30 cellular contexts compared by ENCODE assay signal in genomic region chr6:158262755-158263154, GRCh38. TPM values are rescaled to one million over a fixed set of nuclear protein-coding genes. Genes with fewer than 3 reads are reported as not detected.
A peak's percentile ranks its signal among the peaks of the same experiment; 100 is the strongest.
DNase-seq lines count a peak whose midpoint lies in the region; ATAC-seq and TF ChIP-seq lines count a peak whose summit lies in the region.
"Had no signal": no experiment of that assay in that cellular context is flagged by ENCODE, and none has a peak within 500 bp of the region (broad histone marks: within the 10 kb centered on the region; RNA-seq: fewer than 3 reads in every experiment).

No MANE protein-coding gene starts in this region.

- no peaks in the 10 kb centered on the region for H3F3A ChIP-seq in smooth muscle cell (ENCODE audit: low read depth)

- no peak overlapping the region for H3K4me3 Mint-ChIP-seq in activated naive CD8-positive, alpha-beta T cell treated with anti-CD3 and anti-CD28 coated beads, Interleukin-2, amount 50 U/mL, for 24 hours
- H3K4me3 Mint-ChIP-seq in activated naive CD8-positive, alpha-beta T cell treated with anti-CD3 and anti-CD28 coated beads for 36 hours = no peak overlapping the region
- H3K4me3 Mint-ChIP-seq: activated T-cell treated with anti-CD3 and anti-CD28 coated beads, Interleukin-2, amount 50 U/mL, for 4 hours; effector memory CD8-positive, alpha-beta T cell had no signal

- 86% methylated on average over 5 of the region's 5 CpGs for WGBS in smooth muscle cell (ENCODE audit: low lambda C conversion rate)

- H3K4me2 ChIP-seq in smooth muscle cell = no peak overlapping the region

- no peak for DNase-seq in activated naive CD8-positive, alpha-beta T cell treated with anti-CD3 and anti-CD28 coated beads, Interleukin-2, amount 50 U/mL, for 24 hours
- no peak for DNase-seq in activated naive CD8-positive, alpha-beta T cell treated with anti-CD3 and anti-CD28 coated beads for 36 hours
- no peak for DNase-seq in stimulated activated naive CD8-positive, alpha-beta T cell treated with anti-CD3 and anti-CD28 coated beads, Interleukin-15, Interleukin-2, amounts not matched to agents 100 U/mL and 50 U/mL, for 24 hours
- DNase-seq in smooth muscle cell (lab: John Stamatoyannopoulos, UW; ENCODE audit: unreplicated experiment) (no peak), A172 (ENCODE audit: low spot score) (no peak)
- DNase-seq: activated CD4-positive, CD25-positive, alpha-beta regulatory T cell treated with anti-CD3 and anti-CD28 coated beads, Interleukin-2, amount 50 U/mL, for 72 hours; activated naive CD4-positive, alpha-beta T cell treated with Interleukin-2 at 50 U/mL for 16 hours; activated T-cell treated with anti-CD3 and anti-CD28 coated beads, Interleukin-2, amount 50 U/mL, for 4 hours; amygdala; colonic mucosa; effector memory CD8-positive, alpha-beta T cell; erythroblast; GF-D8; islet precursor cell; left ventricle myocardium superior; naive B cell; NCI-H2029; NCI-H82; stimulated activated CD4-positive, alpha-beta T cell treated with anti-CD3 and anti-CD28 coated beads, Interleukin-4, amount 100 ng/mL, for 4 hours; stimulated activated naive CD4-positive, alpha-beta T cell had no signal

- no peaks in the 10 kb centered on the region for H3K27me3 ChIP-seq in smooth muscle cell (ENCODE audit: low read depth)
- H3K27me3 ChIP-seq: colonic mucosa, neutrophil, vagina had no signal

- H2AFZ ChIP-seq in smooth muscle cell (ENCODE audit: low read depth) = no peak overlapping the region

- peaks cover 53% of the 10 kb centered on the region for H4K20me1 ChIP-seq in smooth muscle cell (ENCODE audit: low read depth)

- H3K36me3 Mint-ChIP-seq in activated naive CD8-positive, alpha-beta T cell treated with anti-CD3 and anti-CD28 coated beads, Interleukin-2, amount 50 U/mL, for 24 hours (ENCODE audit: low read depth) = no peaks in the 10 kb centered on the region
- H3K36me3 Mint-ChIP-seq in activated naive CD8-positive, alpha-beta T cell treated with anti-CD3 and anti-CD28 coated beads for 36 hours = peaks cover 4% of the 10 kb centered on the region
- H3K36me3 Mint-ChIP-seq: naive B cell had no signal

- no peaks in the 10 kb centered on the region for H3K9me3 Mint-ChIP-seq in activated naive CD8-positive, alpha-beta T cell treated with anti-CD3 and anti-CD28 coated beads, Interleukin-2, amount 50 U/mL, for 24 hours
- no peaks in the 10 kb centered on the region for H3K9me3 Mint-ChIP-seq in activated naive CD8-positive, alpha-beta T cell treated with anti-CD3 and anti-CD28 coated beads for 36 hours
- H3K9me3 Mint-ChIP-seq: activated T-cell treated with anti-CD3 and anti-CD28 coated beads, Interleukin-2, amount 50 U/mL, for 4 hours; effector memory CD8-positive, alpha-beta T cell; naive B cell had no signal

- ATAC-seq in activated naive CD8-positive, alpha-beta T cell treated with anti-CD3 and anti-CD28 coated beads, Interleukin-2, amount 50 U/mL, for 24 hours = peak; percentile 66
- ATAC-seq in GM18870 (IDR thresholded peaks at IDR 0.05; ENCODE audit: unreplicated experiment) = peak; percentile 60
- peak; percentile 58 for ATAC-seq in HG03432 (IDR thresholded peaks at IDR 0.05; ENCODE audit: unreplicated experiment)
- ATAC-seq in stimulated activated naive CD8-positive, alpha-beta T cell treated with anti-CD3 and anti-CD28 coated beads, Interleukin-15, Interleukin-2, amounts not matched to agents 100 U/mL and 50 U/mL, for 24 hours = peak; percentile 49
- no peak for ATAC-seq in HG02840 (IDR thresholded peaks at IDR 0.05; ENCODE audit: low FRiP score, unreplicated experiment)
- ATAC-seq: effector memory CD8-positive, alpha-beta T cell; left ventricle myocardium superior; sciatic nerve had no signal

- no peaks in the 10 kb centered on the region for H3K4me1 ChIP-seq in smooth muscle cell (ENCODE audit: low read depth)
- H3K4me1 ChIP-seq: colonic mucosa, HAP-1, vagina had no signal

- no peak overlapping the region for H3K9ac ChIP-seq in smooth muscle cell (ENCODE audit: low read depth)

- H3K27me3 Mint-ChIP-seq in activated naive CD8-positive, alpha-beta T cell treated with anti-CD3 and anti-CD28 coated beads, Interleukin-2, amount 50 U/mL, for 24 hours = no peaks in the 10 kb centered on the region
- H3K27me3 Mint-ChIP-seq in activated naive CD8-positive, alpha-beta T cell treated with anti-CD3 and anti-CD28 coated beads for 36 hours = no peaks in the 10 kb centered on the region
- H3K27me3 Mint-ChIP-seq: effector memory CD8-positive, alpha-beta T cell; naive B cell; progenitor cell of endocrine pancreas had no signal

- H3K4me3 ChIP-seq in smooth muscle cell = no peak overlapping the region
- H3K4me3 ChIP-seq: colonic mucosa, HAP-1, vagina had no signal

- H3K9me3 ChIP-seq in smooth muscle cell (replicated peaks; ENCODE audit: low read depth) = no peaks in the 10 kb centered on the region
- H3K9me3 ChIP-seq: colonic mucosa, HAP-1, neutrophil, vagina had no signal

- no peak overlapping the region for H3K27ac ChIP-seq in smooth muscle cell (ENCODE audit: low read depth)
- H3K27ac ChIP-seq: C4-2B, colonic mucosa, neutrophil, RWPE1, vagina had no signal

- peaks cover 2% of the 10 kb centered on the region for H3K4me1 Mint-ChIP-seq in activated naive CD8-positive, alpha-beta T cell treated with anti-CD3 and anti-CD28 coated beads, Interleukin-2, amount 50 U/mL, for 24 hours
- H3K4me1 Mint-ChIP-seq in activated naive CD8-positive, alpha-beta T cell treated with anti-CD3 and anti-CD28 coated beads for 36 hours = peaks cover 5% of the 10 kb centered on the region

- no peaks in the 10 kb centered on the region for H3K36me3 ChIP-seq in smooth muscle cell (ENCODE audit: low read depth)
- H3K36me3 ChIP-seq: colonic mucosa, HAP-1, neutrophil, vagina had no signal

- no peak for TF ChIP-seq CTCF in smooth muscle cell (IDR thresholded peaks at IDR 0.05; ENCODE audit: borderline replicate concordance, insufficient read depth, poor library complexity, severe bottlenecking)

- no peak overlapping the region for H3K27ac Mint-ChIP-seq in activated naive CD8-positive, alpha-beta T cell treated with anti-CD3 and anti-CD28 coated beads, Interleukin-2, amount 50 U/mL, for 24 hours
- H3K27ac Mint-ChIP-seq in activated naive CD8-positive, alpha-beta T cell treated with anti-CD3 and anti-CD28 coated beads for 36 hours = no peak overlapping the region
- H3K27ac Mint-ChIP-seq: progenitor cell of endocrine pancreas had no signal

- H3K79me2 ChIP-seq in smooth muscle cell (ENCODE audit: low read depth) = peaks cover 53% of the 10 kb centered on the region

RNA-seq across cellular contexts. Expression of gene TULP4, which starts 49.5 kb away (rescaled TPM):
- total RNA-seq in activated naive CD8-positive, alpha-beta T cell treated with anti-CD3 and anti-CD28 coated beads for 36 hours = 10 to 100 TPM; 17.0 TPM
- total RNA-seq in smooth muscle cell = 85.0 and 90.6 TPM in 2 replicates
- 16.1 and 20.8 TPM in 2 replicates for polyA plus RNA-seq in smooth muscle cell
- 47.7 and 68.4 TPM in 2 replicates for total RNA-seq in A172 (2014; rRNA removed; shearing (Covaris generic))
